Comparison of ENCODE assay signal across 16 cellular contexts in the genomic region with DNA sequence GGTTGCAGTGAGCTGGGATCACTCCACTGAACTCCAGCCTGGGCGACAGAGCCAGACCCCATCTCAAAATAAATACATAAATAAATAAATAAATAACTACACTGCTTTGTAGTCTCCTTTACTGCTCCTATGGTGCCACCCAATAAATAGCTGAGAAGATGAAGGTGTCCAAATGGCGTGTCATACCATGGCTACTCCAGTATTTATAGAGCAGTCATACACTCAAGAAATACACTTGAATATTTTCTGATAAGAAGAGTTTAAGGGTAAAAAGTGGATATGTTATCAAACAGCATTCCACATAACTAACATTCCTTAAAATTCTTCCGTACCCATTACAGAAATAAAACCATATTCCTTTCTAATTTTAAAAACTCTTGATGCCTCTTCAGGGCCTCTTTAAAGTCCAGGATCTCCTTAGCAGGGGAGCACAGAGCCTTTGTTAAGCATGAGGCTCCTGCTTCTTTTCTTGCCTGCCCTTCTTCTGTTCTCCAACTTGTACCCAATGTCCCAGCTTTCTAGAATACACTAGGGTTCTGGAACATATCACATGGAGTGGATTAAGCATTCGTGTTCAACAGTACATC. TPM values are rescaled to one million over a fixed set of nuclear protein-coding genes. Genes with fewer than 3 reads are reported as not detected.
DNase-seq lines count a peak whose midpoint lies in the region; ATAC-seq and TF ChIP-seq lines count a peak whose summit lies in the region.
"Had no signal": no experiment of that assay in that cellular context is flagged by ENCODE, and none has a peak within 500 bp of the region (broad histone marks: within the 10 kb centered on the region; RNA-seq: fewer than 3 reads in every experiment).

No MANE protein-coding gene starts in this region.

- peaks cover 11% of the 10 kb centered on the region for H3K9me3 Mint-ChIP-seq in chondrocyte (ENCODE audit: low read depth)

- H3K27ac ChIP-seq in lower lobe of right lung (peak overlapping the region; percentile 42), upper lobe of left lung (peak overlapping the region in 3 of 4 donors; percentile 0 to 54 (median 42))

- H3K27me3 ChIP-seq in lower lobe of right lung (ENCODE audit: low read depth) (no peaks in the 10 kb centered on the region), upper lobe of left lung (no peaks in the 10 kb centered on the region)

- DNase-seq in chondrocyte (ENCODE audit: low spot score) (no peak), lower lobe of right lung (no peak), upper lobe of left lung (no peak), T-helper 17 cell (no peak), activated T-cell treated with anti-CD3 and anti-CD28 coated beads for 4 hours (no peak)
- DNase-seq: C1 segment of cervical spinal cord; Calu3; CD4-positive, alpha-beta memory T cell; COR-L47; DMS53; DMS79 treated with DMSO at 0.1 percent for 48 hours; GF-D8; H9 had no signal

- H3K4me1 ChIP-seq in lower lobe of right lung (peaks cover 15% of the 10 kb centered on the region), upper lobe of left lung (peaks cover 10 to 14% (median 12%) of the 10 kb centered on the region in 4 donors)

- no peak overlapping the region for H3K4me3 Mint-ChIP-seq in chondrocyte (ENCODE audit: unreplicated experiment)
- H3K4me3 Mint-ChIP-seq in T-helper 17 cell = no peak overlapping the region
- H3K4me3 Mint-ChIP-seq: CD4-positive, alpha-beta memory T cell; GM23338; H9 had no signal

- ATAC-seq in lower lobe of right lung (peak; percentile 76 to 87), upper lobe of left lung (ENCODE audit: low FRiP score in 2 of 2) (peak in 1 of 2 donors; percentile 68), T-helper 17 cell (no peak), GM21723 (IDR thresholded peaks at IDR 0.05; ENCODE audit: unreplicated experiment) (no peak)
- ATAC-seq: GM23338, HCT116 had no signal

- no peak overlapping the region for H3K4me3 ChIP-seq in lower lobe of right lung
- no peak overlapping the region for H3K4me3 ChIP-seq in upper lobe of left lung
- H3K4me3 ChIP-seq: GM23338 had no signal

- no peaks in the 10 kb centered on the region for H3K36me3 Mint-ChIP-seq in chondrocyte (ENCODE audit: low read depth)
- H3K36me3 Mint-ChIP-seq in T-helper 17 cell (ENCODE audit: low read depth) = no peaks in the 10 kb centered on the region
- H3K36me3 Mint-ChIP-seq: CD4-positive, alpha-beta memory T cell had no signal

- intact Hi-C loops in lower lobe of right lung (cut with DNase I) = no loop called here

- peaks cover 3% of the 10 kb centered on the region for H3K4me1 Mint-ChIP-seq in chondrocyte (ENCODE audit: low read depth)
- H3K4me1 Mint-ChIP-seq in T-helper 17 cell = peaks cover 12% of the 10 kb centered on the region
- H3K4me1 Mint-ChIP-seq: GM23338, H9 had no signal

- no peak for TF ChIP-seq EP300 in upper lobe of left lung (IDR thresholded peaks at IDR 0.05)

- WGBS in upper lobe of left lung, 2 donors = 70 to 75% methylated on average over 4 of the region's 4 CpGs

- peaks cover 7% of the 10 kb centered on the region for H3K27me3 Mint-ChIP-seq in chondrocyte (ENCODE audit: low read depth)
- peaks cover 16% of the 10 kb centered on the region for H3K27me3 Mint-ChIP-seq in T-helper 17 cell

- H3K9me3 ChIP-seq in lower lobe of right lung = no peaks in the 10 kb centered on the region
- H3K9me3 ChIP-seq in upper lobe of left lung = no peaks in the 10 kb centered on the region
- H3K9me3 ChIP-seq in T-helper 17 cell (ENCODE audit: control insufficient read depth, low read length, poor library complexity, severe bottlenecking) = no peaks in the 10 kb centered on the region

- H3K36me3 ChIP-seq in lower lobe of right lung (no peaks in the 10 kb centered on the region), upper lobe of left lung (no peaks in the 10 kb centered on the region)

- H3K27ac Mint-ChIP-seq in chondrocyte (ENCODE audit: unreplicated experiment) (peak overlapping the region; percentile 12), T-helper 17 cell (no peak overlapping the region)
- H3K27ac Mint-ChIP-seq: CD4-positive, alpha-beta memory T cell; GM23338; H9 had no signal

- peak in 1 of 4 donors; percentile 21 for TF ChIP-seq POLR2A in upper lobe of left lung (IDR thresholded peaks at IDR 0.05)

- TF ChIP-seq CTCF in chondrocyte (IDR thresholded peaks at IDR 0.05) (no peak), lower lobe of right lung (IDR thresholded peaks at IDR 0.05) (no peak), upper lobe of left lung (IDR thresholded peaks at IDR 0.05) (no peak)

RNA-seq across cellular contexts. Expression of a gene that starts 7.9 kb away (rescaled TPM):
- total RNA-seq in chondrocyte = 203 to 233 TPM (median 212 TPM) in 3 replicates
- 114 TPM for total RNA-seq in lower lobe of right lung
- total RNA-seq in upper lobe of left lung = 100 to 1,000 TPM in 4 of 6 donors, 10 to 100 TPM in 2; 34.3 to 130 (median 112) TPM
- total RNA-seq in T-helper 17 cell = 100 to 1,000 TPM; 131 to 132 TPM

RNA-seq across cellular contexts. Expression of a gene that starts 31.7 kb away (rescaled TPM):
- total RNA-seq in chondrocyte (9.4 to 11.9 TPM (median 9.4 TPM) in 3 replicates), lower lobe of right lung (13.4 TPM), upper lobe of left lung (10 to 100 TPM in 5 of 6 donors, 1 to 10 TPM in 1; 9.1 to 23.0 (median 15.7) TPM), T-helper 17 cell (10 to 100 TPM; 14.2 to 14.9 TPM)

RNA-seq across cellular contexts. Expression of a gene that starts 45.6 kb away (rescaled TPM):
- total RNA-seq in chondrocyte = 10.0 to 10.8 TPM (median 10.3 TPM) in 3 replicates
- 9.7 TPM for total RNA-seq in lower lobe of right lung
- total RNA-seq in upper lobe of left lung = 10 to 100 TPM; 12.0 to 21.0 (median 17.2) TPM
- total RNA-seq in T-helper 17 cell = 1 to 10 TPM; 2.1 to 3.0 TPM

RNA-seq across cellular contexts. Expression of a gene that starts 55.0 kb away (rescaled TPM):
- total RNA-seq in chondrocyte (67.4 to 74.9 TPM (median 69.0 TPM) in 3 replicates), lower lobe of right lung (163 TPM), upper lobe of left lung (100 to 1,000 TPM in 5 of 6 donors, 10 to 100 TPM in 1; 46.1 to 205 (median 154) TPM), T-helper 17 cell (10 to 100 TPM; 69.8 to 80.9 TPM)

Comparison
In these comparisons a context has a peak if more than half of its experiments do, and no peak if none do; other contexts are left out.
1. ATAC-seq: peak in lower lobe of right lung (2 of 2); none in T-helper 17 cell (single experiment) and GM21723 (single experiment).